In genomic region chr2:168802825-168803726, GRCh38 we compare ENCODE assay signal across 14 cellular contexts. TPM values are rescaled to one million over a fixed set of nuclear protein-coding genes. Genes with fewer than 3 reads are reported as not detected.
DNase-seq lines count a peak whose midpoint lies in the region; ATAC-seq and TF ChIP-seq lines count a peak whose summit lies in the region.
"Had no signal": no experiment of that assay in that cellular context is flagged by ENCODE, and none has a peak within 500 bp of the region (broad histone marks: within the 10 kb centered on the region; RNA-seq: fewer than 3 reads in every experiment).

No MANE protein-coding gene starts in this region.

- H3K4me3 Mint-ChIP-seq in activated CD4-positive, alpha-beta T cell treated with anti-CD3 and anti-CD28 coated beads for 36 hours: no peak overlapping the region
- H3K4me3 Mint-ChIP-seq: nephron progenitor cell had no signal

- POLR2A ChIA-PET in activated CD4-positive, alpha-beta T cell treated with anti-CD3 and anti-CD28 coated beads for 36 hours (lab: Charles Lee): no interaction called here

- peak; percentile 62 for DNase-seq in OCI-M1 (lab: John Stamatoyannopoulos, UW)
- no peak for DNase-seq in right atrium auricular region (ENCODE audit: low spot score)
- DNase-seq in psoas muscle: no peak
- DNase-seq in NCI-H187 (lab: John Stamatoyannopoulos, UW): no peak
- DNase-seq in hypothalamus (lab: John Stamatoyannopoulos, UW): no peak
- DNase-seq in NCI-H446 treated with DMSO at 0.1 percent for 48 hours (lab: John Stamatoyannopoulos, UW): no peak
- DNase-seq in activated CD4-positive, alpha-beta T cell treated with anti-CD3 and anti-CD28 coated beads for 36 hours: no peak
- DNase-seq: nephron progenitor cell; stimulated activated CD4-positive, alpha-beta T cell treated with anti-CD3 and anti-CD28 coated beads, Interleukin-15, amount 100 ng/mL, for 24 hours; stimulated activated CD8-positive, alpha-beta memory T cell treated with anti-CD3 and anti-CD28 coated beads, Interleukin-4, amount 100 ng/mL, for 48 hours had no signal

- H3K9me3 ChIP-seq in right atrium auricular region (no peaks in the 10 kb centered on the region), psoas muscle (no peaks in the 10 kb centered on the region)
- H3K9me3 ChIP-seq: SJSA1 had no signal

- no peaks in the 10 kb centered on the region for H3K9me3 Mint-ChIP-seq in activated CD4-positive, alpha-beta T cell treated with anti-CD3 and anti-CD28 coated beads for 36 hours (ENCODE audit: low read depth)
- H3K9me3 Mint-ChIP-seq: brain, nephron progenitor cell had no signal

- TF ChIP-seq CTCF in C4-2B (conservative IDR thresholded peaks at IDR 0.05) (no peak), right atrium auricular region (IDR thresholded peaks at IDR 0.05) (no peak), psoas muscle (IDR thresholded peaks at IDR 0.05) (no peak)

- peak overlapping the region; percentile 76 for H3K27ac ChIP-seq in C4-2B
- H3K27ac ChIP-seq in right atrium auricular region: peak overlapping the region; percentile 29 to 66
- H3K27ac ChIP-seq in psoas muscle: peak overlapping the region; percentile 4
- H3K27ac ChIP-seq: BLaER1, SJSA1 had no signal

- CTCF ChIA-PET in activated CD4-positive, alpha-beta T cell treated with anti-CD3 and anti-CD28 coated beads for 36 hours (lab: Charles Lee): no interaction called here

- H3K27me3 Mint-ChIP-seq in activated CD4-positive, alpha-beta T cell treated with anti-CD3 and anti-CD28 coated beads for 36 hours: no peaks in the 10 kb centered on the region

- no peaks in the 10 kb centered on the region for H3K36me3 Mint-ChIP-seq in activated CD4-positive, alpha-beta T cell treated with anti-CD3 and anti-CD28 coated beads for 36 hours (ENCODE audit: low read depth)
- H3K36me3 Mint-ChIP-seq: brain had no signal

- H3K4me1 ChIP-seq in right atrium auricular region (peaks cover 0 to 23% of the 10 kb centered on the region in 2 donors), psoas muscle (no peaks in the 10 kb centered on the region)
- H3K4me1 ChIP-seq: SJSA1 had no signal

- H3K4me3 ChIP-seq in right atrium auricular region: peak overlapping the region; percentile 30 to 34
- H3K4me3 ChIP-seq in psoas muscle: peak overlapping the region; percentile 44
- H3K4me3 ChIP-seq: BLaER1, SJSA1 had no signal

- H3K4me1 Mint-ChIP-seq in activated CD4-positive, alpha-beta T cell treated with anti-CD3 and anti-CD28 coated beads for 36 hours: no peaks in the 10 kb centered on the region

- H3K36me3 ChIP-seq in right atrium auricular region (no peaks in the 10 kb centered on the region), psoas muscle (ENCODE audit: insufficient read depth in 1 of 2, low read depth in 1 of 2) (no peaks in the 10 kb centered on the region)
- H3K36me3 ChIP-seq: BLaER1, SJSA1 had no signal

- WGBS in psoas muscle, 3 donors: 67 to 75% (median 68%) methylated on average over 5 of the region's 5 CpGs

- H3K27me3 ChIP-seq in right atrium auricular region (no peaks in the 10 kb centered on the region), psoas muscle (ENCODE audit: insufficient read depth in 3 of 3, low read length in 2 of 3) (no peaks in the 10 kb centered on the region)
- H3K27me3 ChIP-seq: BLaER1 had no signal

- intact Hi-C loops in psoas muscle (cut with DNase I): no loop called here
- intact Hi-C loops in activated CD4-positive, alpha-beta T cell treated with anti-CD3 and anti-CD28 coated beads for 36 hours (cut with DNase I, micrococcal nuclease): no loop called here

- ATAC-seq in psoas muscle: no peak
- no peak for ATAC-seq in activated CD4-positive, alpha-beta T cell treated with anti-CD3 and anti-CD28 coated beads for 36 hours

- H3K27ac Mint-ChIP-seq in activated CD4-positive, alpha-beta T cell treated with anti-CD3 and anti-CD28 coated beads for 36 hours: no peak overlapping the region
- H3K27ac Mint-ChIP-seq: nephron progenitor cell had no signal

RNA-seq across cellular contexts. Expression of gene NOSTRIN, which starts 0.6 kb away (rescaled TPM):
- total RNA-seq in right atrium auricular region: 10 to 100 TPM; 30.6 to 34.3 TPM
- 1 to 10 TPM; 3.7 to 8.1 (median 5.6) TPM for total RNA-seq in psoas muscle
- polyA plus RNA-seq in psoas muscle: 1 to 10 TPM; 4.6 to 6.6 (median 5.3) TPM
- not detected for total RNA-seq in activated CD4-positive, alpha-beta T cell treated with anti-CD3 and anti-CD28 coated beads for 36 hours
- total RNA-seq: SJSA1 had no signal

Comparison
In these comparisons a context has a peak if more than half of its experiments do, and no peak if none do; other contexts are left out.
1. H3K27ac ChIP-seq: peak in every context shown above with its lines; median percentile 76 in C4-2B; 48 in right atrium auricular region; 4 in psoas muscle.
2. RNA of gene NOSTRIN, which starts 0.6 kb away (total RNA-seq): 30.6 to 34.3 TPM in right atrium auricular region and 3.7 to 8.1 TPM in psoas muscle; not detected in activated CD4-positive, alpha-beta T cell treated with anti-CD3 and anti-CD28 coated beads for 36 hours; every median in the first group is over 4 times any median in the second.